22 cellular contexts compared by ENCODE assay signal in the genomic region with DNA sequence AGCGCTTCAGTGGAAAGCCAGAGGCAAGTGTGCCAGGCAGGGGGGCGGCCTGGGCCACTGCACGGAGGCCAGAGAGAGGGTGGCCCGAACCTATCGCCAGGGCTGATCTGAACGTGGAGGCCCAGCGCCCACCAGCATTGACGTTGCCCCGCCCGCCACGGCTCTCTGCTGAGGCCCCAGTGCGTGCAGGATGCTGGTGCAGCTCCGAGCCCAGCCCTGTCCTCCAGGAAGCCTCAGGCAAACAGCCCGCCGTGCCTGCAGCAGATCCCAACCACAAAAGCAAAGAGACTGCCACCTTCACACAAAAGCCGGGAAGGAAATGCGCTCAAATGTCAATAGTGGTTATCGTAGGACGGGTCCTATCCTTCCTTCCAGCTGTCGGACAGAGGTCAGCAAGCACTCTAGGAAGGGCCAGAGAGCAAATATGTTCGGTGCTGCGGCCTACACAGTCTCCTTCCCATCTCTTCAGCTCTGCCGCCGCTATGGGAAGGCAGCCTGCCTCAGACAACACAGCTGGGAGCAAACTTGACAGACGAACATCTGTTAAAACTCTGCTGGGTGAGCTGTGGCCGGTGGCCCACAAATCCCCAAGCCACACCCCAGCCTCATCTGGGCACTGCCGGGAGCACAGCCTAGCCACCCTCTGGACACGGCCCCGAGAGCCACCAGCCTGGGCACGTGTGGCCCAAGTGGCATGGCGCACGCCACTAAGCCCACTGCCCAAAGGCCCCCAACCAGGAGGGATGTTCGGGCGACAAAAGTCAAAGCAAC.
DNase-seq lines count a peak whose midpoint lies in the region; ATAC-seq, FAIRE-seq and TF ChIP-seq lines count a peak whose summit lies in the region.
"Had no signal": no experiment of that assay in that cellular context is flagged by ENCODE, and none has a peak within 500 bp of the region (broad histone marks: within the 10 kb centered on the region; RNA-seq: fewer than 3 reads in every experiment).

No MANE protein-coding gene starts in this region.

- peak; percentile 36 for DNase-seq in CD14-positive monocyte (ENCODE audit: low spot score)
- DNase-seq in NCI-H2029 treated with DMSO at 0.1 percent for 48 hours (lab: John Stamatoyannopoulos, UW) = peak; percentile 6
- peak in 4 of 5 donors; percentile 32 to 78 (median 36) for DNase-seq in heart left ventricle
- DNase-seq in osteoblast (ENCODE audit: insufficient read length, low spot score, missing footprints) = peak; percentile 42
- no peak for DNase-seq in putamen (ENCODE audit: low spot score)
- no peak for DNase-seq in D721Med (ENCODE audit: insufficient read length, low spot score)
- no peak for DNase-seq in stimulated activated CD4-positive, alpha-beta T cell treated with anti-CD3 and anti-CD28 coated beads, Interleukin-2, amount 100 ng/mL, for 24 hours
- DNase-seq: activated CD4-positive, alpha-beta T cell treated with anti-CD3 and anti-CD28 coated beads, Interleukin-2, amount 10 ng/mL, durations not matched to agents 7 days and 5 days; activated naive CD8-positive, alpha-beta T cell treated with anti-CD3 and anti-CD28 coated beads, Interleukin-2, amount 10 ng/mL, durations not matched to agents 7 days and 5 days; activated T-cell treated with anti-CD3 and anti-CD28 coated beads, Interleukin-2, amount 50 U/mL, for 4 hours; DMS 273 treated with DMSO at 0.1 percent for 48 hours; immature natural killer cell; midbrain; NCI-H1092; NCI-H774; stimulated activated CD4-positive, alpha-beta T cell treated with anti-CD3 and anti-CD28 coated beads, Interleukin-2, amount 100 ng/mL, for 48 hours had no signal

- peaks cover 35% of the 10 kb centered on the region for H4K20me1 ChIP-seq in osteoblast (ENCODE audit: insufficient read depth, low read length)

- no peak for TF ChIP-seq POLR2A in heart left ventricle (IDR thresholded peaks at IDR 0.05)

- intact Hi-C loops in CD14-positive monocyte (cut with micrococcal nuclease) = no loop called here
- intact Hi-C loops in heart left ventricle (cut with DNase I) = loop anchor here in 7 of 10 donors (1.0 to 10.0 kb wide), 5 partner anchors 37 to 339 kb away; no protein-coding TSS in a partner anchor

- peaks cover 34% of the 10 kb centered on the region for H3K4me1 Mint-ChIP-seq in CD14-positive monocyte

- peaks cover 26 to 34% of the 10 kb centered on the region in 2 donors for H3K36me3 Mint-ChIP-seq in CD14-positive monocyte
- H3K36me3 Mint-ChIP-seq: activated naive CD8-positive, alpha-beta T cell treated with anti-CD3 and anti-CD28 coated beads, Interleukin-2, amount 10 ng/mL, durations not matched to agents 7 days and 5 days; immature natural killer cell had no signal

- H3K27me3 ChIP-seq in heart left ventricle (no peaks in the 10 kb centered on the region), osteoblast (ENCODE audit: insufficient read depth, low read length) (no peaks in the 10 kb centered on the region)
- H3K27me3 ChIP-seq: breast epithelium, dorsolateral prefrontal cortex, suprapubic skin had no signal

- no peak for TF ChIP-seq CTCF in CD14-positive monocyte (IDR thresholded peaks at IDR 0.05)
- TF ChIP-seq CTCF in heart left ventricle (IDR thresholded peaks at IDR 0.05) = no peak
- no peak for TF ChIP-seq CTCF in osteoblast (IDR thresholded peaks at IDR 0.05; ENCODE audit: extremely low read depth, low read depth, low read length)
- TF ChIP-seq CTCF in D721Med (IDR thresholded peaks at IDR 0.05; ENCODE audit: insufficient read depth, missing control alignments) = no peak

- H3K36me3 ChIP-seq in heart left ventricle (no peaks in the 10 kb centered on the region), osteoblast (ENCODE audit: insufficient read depth, low read length) (no peaks in the 10 kb centered on the region)
- H3K36me3 ChIP-seq: breast epithelium, suprapubic skin had no signal

- no peak for FAIRE-seq in D721Med (lab: Jason Lieb, UNC)
- FAIRE-seq: TTC549 had no signal

- H3K4me2 ChIP-seq in osteoblast (ENCODE audit: insufficient read depth, low read length) = no peak overlapping the region

- H3K9me3 Mint-ChIP-seq in CD14-positive monocyte = peaks cover 0 to 1% (median 0%) of the 10 kb centered on the region in 7 donors
- H3K9me3 Mint-ChIP-seq: activated CD4-positive, alpha-beta T cell treated with anti-CD3 and anti-CD28 coated beads, Interleukin-2, amount 10 ng/mL, durations not matched to agents 7 days and 5 days; activated naive CD8-positive, alpha-beta T cell treated with anti-CD3 and anti-CD28 coated beads, Interleukin-2, amount 10 ng/mL, durations not matched to agents 7 days and 5 days; activated T-cell treated with anti-CD3 and anti-CD28 coated beads, Interleukin-2, amount 50 U/mL, for 4 hours; immature natural killer cell had no signal

- peak overlapping the region in 1 of 7 donors; percentile 18 for H3K27ac Mint-ChIP-seq in CD14-positive monocyte
- H3K27ac Mint-ChIP-seq: activated CD4-positive, alpha-beta T cell treated with anti-CD3 and anti-CD28 coated beads, Interleukin-2, amount 10 ng/mL, durations not matched to agents 7 days and 5 days; activated naive CD8-positive, alpha-beta T cell treated with anti-CD3 and anti-CD28 coated beads, Interleukin-2, amount 10 ng/mL, durations not matched to agents 7 days and 5 days had no signal

- H3K79me2 ChIP-seq in osteoblast (ENCODE audit: insufficient read depth, low read length) = peaks cover 7% of the 10 kb centered on the region

- H3K9me3 ChIP-seq in heart left ventricle = no peaks in the 10 kb centered on the region
- no peaks in the 10 kb centered on the region for H3K9me3 ChIP-seq in osteoblast (ENCODE audit: low read depth, low read length)
- H3K9me3 ChIP-seq: breast epithelium, suprapubic skin had no signal

- H3K27ac ChIP-seq in heart left ventricle (peak overlapping the region in 10 of 12 donors; percentile 1 to 58 (median 52)), osteoblast (ENCODE audit: low read depth, low read length) (no peak overlapping the region)
- H3K27ac ChIP-seq: dorsolateral prefrontal cortex, suprapubic skin had no signal

- no peaks in the 10 kb centered on the region for H3K27me3 Mint-ChIP-seq in CD14-positive monocyte (ENCODE audit: low read depth in 3 of 3)
- H3K27me3 Mint-ChIP-seq: activated CD4-positive, alpha-beta T cell treated with anti-CD3 and anti-CD28 coated beads, Interleukin-2, amount 10 ng/mL, durations not matched to agents 7 days and 5 days; activated naive CD8-positive, alpha-beta T cell treated with anti-CD3 and anti-CD28 coated beads, Interleukin-2, amount 10 ng/mL, durations not matched to agents 7 days and 5 days had no signal

- no peak overlapping the region for H2AFZ ChIP-seq in osteoblast (ENCODE audit: low read length)

- H3K4me3 Mint-ChIP-seq in CD14-positive monocyte = no peak overlapping the region
- H3K4me3 Mint-ChIP-seq: activated CD4-positive, alpha-beta T cell treated with anti-CD3 and anti-CD28 coated beads, Interleukin-2, amount 10 ng/mL, durations not matched to agents 7 days and 5 days; activated naive CD8-positive, alpha-beta T cell treated with anti-CD3 and anti-CD28 coated beads, Interleukin-2, amount 10 ng/mL, durations not matched to agents 7 days and 5 days; activated T-cell treated with anti-CD3 and anti-CD28 coated beads, Interleukin-2, amount 50 U/mL, for 4 hours; immature natural killer cell had no signal

- 55 to 80% (median 66%) methylated on average over 31 to 34 of the region's 34 CpGs for WGBS in heart left ventricle, 4 donors

- H3K4me3 ChIP-seq in heart left ventricle = no peak overlapping the region
- no peak overlapping the region for H3K4me3 ChIP-seq in osteoblast (ENCODE audit: insufficient read depth, low read length)
- H3K4me3 ChIP-seq: breast epithelium, dorsolateral prefrontal cortex, suprapubic skin had no signal

- peaks cover 0 to 62% (median 32%) of the 10 kb centered on the region in 12 donors for H3K4me1 ChIP-seq in heart left ventricle
- peaks cover 5% of the 10 kb centered on the region for H3K4me1 ChIP-seq in osteoblast (ENCODE audit: insufficient read depth, low read length)
- H3K4me1 ChIP-seq: breast epithelium had no signal

- ATAC-seq in heart left ventricle (peak in 3 of 4 donors; percentile 21 to 71 (median 28)), SK-N-SH treated with all-trans-retinoic acid at 6 μM for 48 hours (no peak)
- ATAC-seq: activated T-cell treated with anti-CD3 and anti-CD28 coated beads, Interleukin-2, amount 50 U/mL, for 4 hours; Panc1 had no signal

TF ChIP-seq in SK-N-SH treated with all-trans-retinoic acid at 6 μM for 48 hours, 23 proteins besides CTCF, POLR2A, EP300 and RAD21 (continues in another document):
- TF ChIP-seq ZC3H10 (CRISPR knock-in tag; IDR thresholded peaks at IDR 0.05) (no peak), SNAI2 (CRISPR knock-in tag; IDR thresholded peaks at IDR 0.05) (no peak), BACH2 (CRISPR knock-in tag; IDR thresholded peaks at IDR 0.05; ENCODE audit: borderline replicate concordance) (no peak), ZFP3 (CRISPR knock-in tag; IDR thresholded peaks at IDR 0.05) (no peak), ZNF70 (CRISPR knock-in tag; IDR thresholded peaks at IDR 0.05) (no peak), ZNF565 (CRISPR knock-in tag; conservative IDR thresholded peaks at IDR 0.05; ENCODE audit: low read depth) (no peak), ZFP30 (CRISPR knock-in tag; IDR thresholded peaks at IDR 0.05) (no peak)
- TF ChIP-seq, protein P1, sequence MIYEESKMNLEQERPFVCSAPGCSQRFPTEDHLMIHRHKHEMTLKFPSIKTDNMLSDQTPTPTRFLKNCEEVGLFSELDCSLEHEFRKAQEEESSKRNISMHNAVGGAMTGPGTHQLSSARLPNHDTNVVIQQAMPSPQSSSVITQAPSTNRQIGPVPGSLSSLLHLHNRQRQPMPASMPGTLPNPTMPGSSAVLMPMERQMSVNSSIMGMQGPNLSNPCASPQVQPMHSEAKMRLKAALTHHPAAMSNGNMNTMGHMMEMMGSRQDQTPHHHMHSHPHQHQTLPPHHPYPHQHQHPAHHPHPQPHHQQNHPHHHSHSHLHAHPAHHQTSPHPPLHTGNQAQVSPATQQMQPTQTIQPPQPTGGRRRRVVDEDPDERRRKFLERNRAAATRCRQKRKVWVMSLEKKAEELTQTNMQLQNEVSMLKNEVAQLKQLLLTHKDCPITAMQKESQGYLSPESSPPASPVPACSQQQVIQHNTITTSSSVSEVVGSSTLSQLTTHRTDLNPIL (CRISPR knock-in tag; IDR thresholded peaks at IDR 0.05; ENCODE audit: low read depth) = no peak

Comparison
In these comparisons a context has a peak if more than half of its experiments do, and no peak if none do; other contexts are left out.
1. DNase-seq: peak in CD14-positive monocyte (single experiment), NCI-H2029 treated with DMSO at 0.1 percent for 48 hours (single experiment), heart left ventricle (4 of 5) and osteoblast (single experiment); none in putamen (single experiment), D721Med (single experiment) and stimulated activated CD4-positive, alpha-beta T cell treated with anti-CD3 and anti-CD28 coated beads, Interleukin-2, amount 100 ng/mL, for 24 hours (0 of 2).
2. intact Hi-C loops: an anchor here in heart left ventricle (1.0 to 10.0 kb wide); none called in CD14-positive monocyte.